ENCODE assay signal across 8 cellular contexts in the genomic region with DNA sequence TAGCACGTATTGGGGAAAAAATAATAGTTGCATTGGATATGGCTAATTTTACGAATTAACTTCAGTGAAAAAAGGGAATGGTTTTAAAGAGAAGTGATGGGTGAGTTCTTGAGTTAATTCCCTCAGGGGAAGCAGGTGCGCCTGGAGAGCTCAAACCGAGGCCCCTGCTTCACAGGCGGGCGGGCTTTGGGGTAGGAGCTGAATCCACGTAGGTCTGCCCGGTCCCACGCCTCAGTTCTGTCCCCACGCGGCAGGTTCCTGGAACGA. TPM values are rescaled to one million over a fixed set of nuclear protein-coding genes. Genes with fewer than 3 reads are reported as not detected.
DNase-seq lines count a peak whose midpoint lies in the region; ATAC-seq and TF ChIP-seq lines count a peak whose summit lies in the region.

No MANE protein-coding gene starts in this region.

- H3K9me2 ChIP-seq in SK-N-SH: no peaks in the 10 kb centered on the region

- H3K36me3 ChIP-seq in H7 (replicated peaks; ENCODE audit: control insufficient read depth, insufficient read depth, low read length): no peaks in the 10 kb centered on the region
- peaks cover 0 to 2% of the 10 kb centered on the region in 2 experiments for H3K36me3 ChIP-seq in SK-N-SH (replicated peaks in 1 of 2; ENCODE audit: control insufficient read depth in 1 of 2, insufficient read depth in 2 of 2, low read length in 1 of 2)
- H3K36me3 ChIP-seq in gastrocnemius medialis: no peaks in the 10 kb centered on the region

- TF ChIP-seq POLR2A in gastrocnemius medialis (IDR thresholded peaks at IDR 0.05): no peak

- H3K9me3 ChIP-seq in SK-N-SH (no peaks in the 10 kb centered on the region), gastrocnemius medialis (no peaks in the 10 kb centered on the region)

- in situ Hi-C loops in gastrocnemius medialis (cut with MboI; ENCODE audit: low sequenced_read_pairs in 4 of 4): loop anchor here (5.0 to 25.0 kb wide), 2 partner anchors 189 to 444 kb away; a partner anchor contains a TSS

- H3K27me3 ChIP-seq in H7 (ENCODE audit: control insufficient read depth, insufficient read depth, low read length) (no peaks in the 10 kb centered on the region), SK-N-SH (ENCODE audit: insufficient read depth) (no peaks in the 10 kb centered on the region), gastrocnemius medialis (no peaks in the 10 kb centered on the region)

- no peaks in the 10 kb centered on the region for H4K20me1 ChIP-seq in SK-N-SH (ENCODE audit: insufficient read depth)

- no peak for DNase-seq in H7
- no peak for DNase-seq in SK-N-SH
- DNase-seq in fibroblast of mammary gland (ENCODE audit: low read depth): no peak
- no peak for DNase-seq in gastrocnemius medialis
- DNase-seq in NCI-H146 treated with DMSO at 0.1 percent for 48 hours (lab: John Stamatoyannopoulos, UW; ENCODE audit: unreplicated experiment): no peak
- DNase-seq in NCI-H1417 treated with DMSO at 0.1 percent for 48 hours (lab: John Stamatoyannopoulos, UW): no peak
- no peak for DNase-seq in NCI-H1105 (lab: John Stamatoyannopoulos, UW)
- no peak for DNase-seq in NCI-H187 (lab: John Stamatoyannopoulos, UW)

- no peak for ATAC-seq in gastrocnemius medialis

- TF ChIP-seq EP300 in SK-N-SH (IDR thresholded peaks at IDR 0.05; ENCODE audit: borderline replicate concordance in 1 of 2, low read depth in 1 of 2, low read length in 1 of 2): no peak

- WGBS in SK-N-SH (ENCODE audit: low lambda C conversion rate): 44% methylated on average over 4 of the region's 12 CpGs

- CTCF ChIA-PET in SK-N-SH (lab: Yijun Ruan, JAX): interaction anchor here (0.6 to 4.6 kb wide), 29 partner anchors 11 to 508 kb away, joined by 3 to 70 read pairs (median 4); a partner anchor contains a TSS

- H2AFZ ChIP-seq in SK-N-SH (ENCODE audit: low read depth): peak overlapping the region; percentile 60; the same call in 1 of the 2 replicates

- peak overlapping the region; percentile 80 for H3K4me2 ChIP-seq in SK-N-SH

- H3K4me3 ChIP-seq in H7 (ENCODE audit: insufficient read depth, low read depth, low read length) (peak overlapping the region; percentile 28), SK-N-SH (ENCODE audit: low read depth in 2 of 2, low read length in 1 of 2) (peak overlapping the region; percentile 69 to 72; a peak in 3 of 4 replicates), fibroblast of mammary gland (ENCODE audit: control insufficient read depth, low read depth, low read length) (peak overlapping the region; percentile 73), gastrocnemius medialis (peak overlapping the region; percentile 65 to 78 (median 74))

- H3K27ac ChIP-seq in SK-N-SH (ENCODE audit: low read depth in 2 of 2, low read length in 1 of 2): no peak overlapping the region
- H3K27ac ChIP-seq in gastrocnemius medialis: no peak overlapping the region

- H3K9ac ChIP-seq in SK-N-SH: no peak overlapping the region

- peaks cover 10% of the 10 kb centered on the region for H3F3A ChIP-seq in SK-N-SH (replicated peaks; ENCODE audit: insufficient read depth)

- H3K4me1 ChIP-seq in SK-N-SH (ENCODE audit: control insufficient read depth in 1 of 2, insufficient read depth in 2 of 2, low read depth in 1 of 2, low read length in 1 of 2) (peaks cover 5 to 14% of the 10 kb centered on the region in 2 experiments; a peak in 2 of 4 replicates), gastrocnemius medialis (peaks cover 4 to 5% of the 10 kb centered on the region in 2 donors)

- no peaks in the 10 kb centered on the region for H3K79me2 ChIP-seq in SK-N-SH (ENCODE audit: insufficient read depth)

- POLR2A ChIA-PET in SK-N-SH (lab: Yijun Ruan, JAX): interaction anchor here (1.2 to 3.5 kb wide), 2 partner anchors 188 to 443 kb away, joined by 5 to 9 read pairs; a partner anchor contains a TSS

- intact Hi-C loops in gastrocnemius medialis (cut with DNase I; ENCODE audit: low total_unique reads): loop anchor here (1.0 to 5.0 kb wide), 4 partner anchors 44 to 459 kb away; a partner anchor contains a TSS

- no peak for TF ChIP-seq RAD21 in SK-N-SH (IDR thresholded peaks at IDR 0.05; ENCODE audit: low read length)

- no peak for TF ChIP-seq CTCF in SK-N-SH (IDR thresholded peaks at IDR 0.05)
- TF ChIP-seq CTCF in fibroblast of mammary gland (conservative IDR thresholded peaks at IDR 0.05; ENCODE audit: control insufficient read depth, insufficient read depth, low read depth, low read length): no peak
- TF ChIP-seq CTCF in gastrocnemius medialis (IDR thresholded peaks at IDR 0.05 in 4 of 5, conservative IDR thresholded peaks at IDR 0.05 in 1 of 5): no peak

TF ChIP-seq in SK-N-SH, 30 proteins besides CTCF, POLR2A, EP300 and RAD21:
- TF ChIP-seq JUND (IDR thresholded peaks at IDR 0.05) (no peak), SMC3 (IDR thresholded peaks at IDR 0.05; ENCODE audit: low read depth, low read length) (no peak), YY1 (IDR thresholded peaks at IDR 0.05; ENCODE audit: low read depth) (no peak), TEAD4 (IDR thresholded peaks at IDR 0.05; ENCODE audit: borderline replicate concordance, insufficient read depth) (no peak), EZH2phosphoT487 (IDR thresholded peaks at IDR 0.05; ENCODE audit: borderline replicate concordance, low read depth) (no peak), FOXJ3 (CRISPR knock-in tag; IDR thresholded peaks at IDR 0.05) (no peak), NRF1 (IDR thresholded peaks at IDR 0.05; ENCODE audit: low read depth, low read length) (no peak), ELF1 (IDR thresholded peaks at IDR 0.05) (no peak), RFX5 (IDR thresholded peaks at IDR 0.05; ENCODE audit: low read length) (no peak), SIN3A (IDR thresholded peaks at IDR 0.05; ENCODE audit: borderline replicate concordance, low read depth, low read length) (no peak), FOXM1 (IDR thresholded peaks at IDR 0.05; ENCODE audit: low read depth) (no peak), POLR2AphosphoS5 (IDR thresholded peaks at IDR 0.05; ENCODE audit: low read depth, low read length) (no peak)
- TF ChIP-seq, protein P1, sequence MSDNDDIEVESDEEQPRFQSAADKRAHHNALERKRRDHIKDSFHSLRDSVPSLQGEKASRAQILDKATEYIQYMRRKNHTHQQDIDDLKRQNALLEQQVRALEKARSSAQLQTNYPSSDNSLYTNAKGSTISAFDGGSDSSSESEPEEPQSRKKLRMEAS (IDR thresholded peaks at IDR 0.05; ENCODE audit: low read depth): no peak

RNA-seq across cellular contexts. Expression of a gene that starts 44.1 kb away (rescaled TPM):
- total RNA-seq in H7 (2014; rRNA removed; shearing (Covaris generic)): 49.1 and 65.3 TPM in 2 replicates
- polyA plus RNA-seq in SK-N-SH (2012; rRNA removed): 127 and 148 TPM in 2 replicates
- polyA plus RNA-seq in SK-N-SH (2012; cell fraction: cytosol; rRNA removed): 111 and 119 TPM in 2 replicates
- 62.1 and 103 TPM in 2 replicates for polyA plus RNA-seq in SK-N-SH (2012; cell fraction: nucleus; rRNA removed)
- 10 to 100 TPM; 53.9 to 67.0 (median 56.3) TPM for total RNA-seq in gastrocnemius medialis
